Comparison of ENCODE assay signal across 9 cellular contexts in genomic region chr1:176177764-176178163, GRCh38. TPM values are rescaled to one million over a fixed set of nuclear protein-coding genes. Genes with fewer than 3 reads are reported as not detected.
DNase-seq lines count a peak whose midpoint lies in the region; ATAC-seq and TF ChIP-seq lines count a peak whose summit lies in the region.
"Had no signal": no experiment of that assay in that cellular context is flagged by ENCODE, and none has a peak within 500 bp of the region (broad histone marks: within the 10 kb centered on the region; RNA-seq: fewer than 3 reads in every experiment).

No MANE protein-coding gene starts in this region.

- peaks cover 69% of the 10 kb centered on the region for H3K36me3 ChIP-seq in DOHH2 (ENCODE audit: control insufficient read depth, low read length)

- peaks cover 46% of the 10 kb centered on the region for H3K4me1 ChIP-seq in DOHH2 (ENCODE audit: control insufficient read depth, low read length)
- H3K4me1 ChIP-seq: right atrium auricular region had no signal

- intact Hi-C loops in activated CD4-positive, alpha-beta memory T cell treated with anti-CD3 and anti-CD28 coated beads for 36 hours (cut with micrococcal nuclease) = loop anchor here (1.0 to 2.0 kb wide), 4 partner anchors 13 to 30 kb away; partner anchors contain the start of gene COP1

- POLR2A ChIA-PET in activated CD4-positive, alpha-beta memory T cell treated with anti-CD3 and anti-CD28 coated beads for 36 hours (lab: Charles Lee) = no interaction called here

- no peaks in the 10 kb centered on the region for H3K27me3 Mint-ChIP-seq in activated CD4-positive, alpha-beta memory T cell treated with anti-CD3 and anti-CD28 coated beads for 36 hours

- H3K4me1 Mint-ChIP-seq in activated CD4-positive, alpha-beta memory T cell treated with anti-CD3 and anti-CD28 coated beads for 36 hours (ENCODE audit: low read depth) = peaks cover 37% of the 10 kb centered on the region

- no peaks in the 10 kb centered on the region for H3K9me3 Mint-ChIP-seq in activated CD4-positive, alpha-beta memory T cell treated with anti-CD3 and anti-CD28 coated beads for 36 hours

- H3K9me3 ChIP-seq in DOHH2 (ENCODE audit: control insufficient read depth, insufficient read depth, low read length) = no peaks in the 10 kb centered on the region
- H3K9me3 ChIP-seq: right atrium auricular region had no signal

- H3K27ac Mint-ChIP-seq in activated CD4-positive, alpha-beta memory T cell treated with anti-CD3 and anti-CD28 coated beads for 36 hours = peak overlapping the region; percentile 68

- H3K27ac ChIP-seq in DOHH2 (ENCODE audit: low read depth, low read length) = peak overlapping the region; percentile 66
- H3K27ac ChIP-seq: right atrium auricular region had no signal

- no peaks in the 10 kb centered on the region for H3F3A ChIP-seq in DOHH2 (ENCODE audit: control insufficient read depth, insufficient read depth)

- H3K79me2 ChIP-seq in DOHH2 (ENCODE audit: control insufficient read depth, low read length) = peaks cover 88% of the 10 kb centered on the region

- H3K27me3 ChIP-seq in DOHH2 (ENCODE audit: control insufficient read depth, low read length) = no peaks in the 10 kb centered on the region
- H3K27me3 ChIP-seq: right atrium auricular region had no signal

- ATAC-seq in GM19395 (IDR thresholded peaks at IDR 0.05; ENCODE audit: unreplicated experiment) = peak; percentile 94
- ATAC-seq in HG03045 (IDR thresholded peaks at IDR 0.05; ENCODE audit: unreplicated experiment) = peak; percentile 68

- TF ChIP-seq CTCF in DOHH2 (IDR thresholded peaks at IDR 0.05; ENCODE audit: low read depth, low read length, poor library complexity, severe bottlenecking) = no peak

- H3K4me3 Mint-ChIP-seq in activated CD4-positive, alpha-beta memory T cell treated with anti-CD3 and anti-CD28 coated beads for 36 hours = peak overlapping the region; percentile 26

- in situ Hi-C loops in G401 (cut with HindIII; ENCODE audit: low sequenced_read_pairs) = no loop called here

- H4K20me1 ChIP-seq in DOHH2 (ENCODE audit: control insufficient read depth, insufficient read depth, low read depth, low read length) = no peaks in the 10 kb centered on the region

- H3K36me3 Mint-ChIP-seq in activated CD4-positive, alpha-beta memory T cell treated with anti-CD3 and anti-CD28 coated beads for 36 hours = peaks cover 27% of the 10 kb centered on the region

- H3K4me2 ChIP-seq in DOHH2 (ENCODE audit: low read length) = peak overlapping the region; percentile 69

- peak overlapping the region; percentile 45 for H3K4me3 ChIP-seq in DOHH2 (ENCODE audit: low read length)
- H3K4me3 ChIP-seq: right atrium auricular region had no signal

- DNase-seq in activated CD4-positive, alpha-beta memory T cell treated with anti-CD3 and anti-CD28 coated beads for 36 hours = no peak
- DNase-seq in SIG-M5 (lab: John Stamatoyannopoulos, UW) (no peak), G401 (ENCODE audit: low spot score) (no peak), DMS153 (lab: John Stamatoyannopoulos, UW) (no peak), globus pallidus (ENCODE audit: low spot score) (no peak)

- CTCF ChIA-PET in activated CD4-positive, alpha-beta memory T cell treated with anti-CD3 and anti-CD28 coated beads for 36 hours (lab: Charles Lee) = no interaction called here

- no peaks in the 10 kb centered on the region for H3K9me2 ChIP-seq in DOHH2 (replicated peaks; ENCODE audit: control insufficient read depth, low read length)

RNA-seq across cellular contexts. Expression of gene COP1, which starts 29.3 kb away (rescaled TPM):
- total RNA-seq in activated CD4-positive, alpha-beta memory T cell treated with anti-CD3 and anti-CD28 coated beads for 36 hours = 10 to 100 TPM; 34.2 to 34.7 TPM
- total RNA-seq in G401 (2014; rRNA removed; shearing (Covaris generic)) = 70.4 and 104 TPM in 2 replicates
